In genomic region chr6:63963756-63964315, GRCh38 we compare ENCODE assay signal across 24 cellular contexts.
DNase-seq lines count a peak whose midpoint lies in the region; ATAC-seq and TF ChIP-seq lines count a peak whose summit lies in the region.
"Had no signal": no experiment of that assay in that cellular context is flagged by ENCODE, and none has a peak within 500 bp of the region (broad histone marks: within the 10 kb centered on the region; RNA-seq: fewer than 3 reads in every experiment).

No MANE protein-coding gene starts in this region.

- H3K36me3 ChIP-seq in neural progenitor cell: no peaks in the 10 kb centered on the region
- no peaks in the 10 kb centered on the region for H3K36me3 ChIP-seq in naive thymus-derived CD4-positive, alpha-beta T cell (ENCODE audit: control insufficient read depth in 2 of 3, insufficient read depth in 3 of 3, low read length in 3 of 3)
- H3K36me3 ChIP-seq: cardiac muscle cell, transverse colon had no signal

- no peak for ATAC-seq in HG02973 (IDR thresholded peaks at IDR 0.05; ENCODE audit: unreplicated experiment)
- no peak for ATAC-seq in naive thymus-derived CD4-positive, alpha-beta T cell
- ATAC-seq: HCT116; naive thymus-derived CD8-positive, alpha-beta T cell; SK-N-SH treated with all-trans-retinoic acid at 6 μM for 48 hours; stimulated activated naive CD8-positive, alpha-beta T cell treated with anti-CD3 and anti-CD28 coated beads, Interleukin-15, Interleukin-2, amounts not matched to agents 100 U/mL and 50 U/mL, for 24 hours had no signal

- intact Hi-C loops in naive thymus-derived CD4-positive, alpha-beta T cell (cut with micrococcal nuclease): no loop called here

- peak overlapping the region; percentile 60 for H3K4me2 ChIP-seq in neural progenitor cell

- peaks cover 41% of the 10 kb centered on the region for H3K4me1 Mint-ChIP-seq in neural progenitor cell
- no peaks in the 10 kb centered on the region for H3K4me1 Mint-ChIP-seq in naive thymus-derived CD4-positive, alpha-beta T cell
- H3K4me1 Mint-ChIP-seq: activated CD4-positive, alpha-beta memory T cell treated with anti-CD3 and anti-CD28 coated beads, Interleukin-2, amount 10 ng/mL, durations not matched to agents 7 days and 5 days; naive thymus-derived CD8-positive, alpha-beta T cell had no signal

- peak overlapping the region; percentile 39 for H3K27ac ChIP-seq in neural progenitor cell
- H3K27ac ChIP-seq in naive thymus-derived CD4-positive, alpha-beta T cell (ENCODE audit: low read depth, low read length): no peak overlapping the region
- H3K27ac ChIP-seq: transverse colon had no signal

- no peak overlapping the region for H3K4me3 Mint-ChIP-seq in neural progenitor cell
- H3K4me3 Mint-ChIP-seq in naive thymus-derived CD4-positive, alpha-beta T cell: no peak overlapping the region
- H3K4me3 Mint-ChIP-seq: activated CD4-positive, alpha-beta memory T cell treated with anti-CD3 and anti-CD28 coated beads, Interleukin-2, amount 10 ng/mL, durations not matched to agents 7 days and 5 days; activated T-cell treated with anti-CD3 and anti-CD28 coated beads, Interleukin-2, amount 50 U/mL, for 24 hours; naive thymus-derived CD8-positive, alpha-beta T cell had no signal

- H3K27ac Mint-ChIP-seq in neural progenitor cell: peak overlapping the region; percentile 95
- no peak overlapping the region for H3K27ac Mint-ChIP-seq in naive thymus-derived CD4-positive, alpha-beta T cell
- H3K27ac Mint-ChIP-seq: activated CD4-positive, alpha-beta memory T cell treated with anti-CD3 and anti-CD28 coated beads, Interleukin-2, amount 10 ng/mL, durations not matched to agents 7 days and 5 days; activated T-cell treated with anti-CD3 and anti-CD28 coated beads, Interleukin-2, amount 50 U/mL, for 24 hours; naive thymus-derived CD8-positive, alpha-beta T cell had no signal

- TF ChIP-seq CTCF in GM10248 (IDR thresholded peaks at IDR 0.05; ENCODE audit: control extremely low read depth, extremely low read depth, low read depth, missing control alignments) (peak; percentile 3), LNCaP clone FGC (IDR thresholded peaks at IDR 0.05; ENCODE audit: control insufficient read depth, extremely low read depth, insufficient read depth) (peak; percentile 5; the same call in 1 of the 2 replicates), neural progenitor cell (IDR thresholded peaks at IDR 0.05) (no peak)

- H3K9me3 ChIP-seq in neural progenitor cell (ENCODE audit: low read depth): peaks cover 5% of the 10 kb centered on the region
- H3K9me3 ChIP-seq in naive thymus-derived CD4-positive, alpha-beta T cell (ENCODE audit: control insufficient read depth in 2 of 3, low read length in 3 of 3): no peaks in the 10 kb centered on the region
- H3K9me3 ChIP-seq: transverse colon had no signal

- H3K27me3 ChIP-seq in neural progenitor cell: no peaks in the 10 kb centered on the region
- no peaks in the 10 kb centered on the region for H3K27me3 ChIP-seq in naive thymus-derived CD4-positive, alpha-beta T cell (ENCODE audit: control insufficient read depth in 2 of 2, insufficient read depth in 2 of 2, low read length in 2 of 2)
- H3K27me3 ChIP-seq: cardiac muscle cell, transverse colon had no signal

- no peaks in the 10 kb centered on the region for H3F3A ChIP-seq in neural progenitor cell (ENCODE audit: low read depth)

- CTCF ChIA-PET in GM10248 (lab: Yijun Ruan, JAX): no interaction called here
- CTCF ChIA-PET in naive thymus-derived CD4-positive, alpha-beta T cell (lab: Charles Lee): no interaction called here

- DNase-seq in GM10248 (ENCODE audit: extremely low spot score) (no peak), LNCaP clone FGC (ENCODE audit: low read depth) (no peak), cerebellar cortex (ENCODE audit: low spot score) (peak; percentile 5), neural progenitor cell (ENCODE audit: low spot score) (no peak), NOMO-1 treated with dmso at 0.1 percent for 144 hours (lab: John Stamatoyannopoulos, UW; ENCODE audit: unreplicated experiment) (no peak), GDM1 (lab: John Stamatoyannopoulos, UW) (no peak)
- DNase-seq in naive thymus-derived CD4-positive, alpha-beta T cell: no peak
- DNase-seq: activated CD4-positive, alpha-beta memory T cell treated with anti-CD3 and anti-CD28 coated beads, Interleukin-2, amount 10 ng/mL, durations not matched to agents 7 days and 5 days; activated naive CD4-positive, alpha-beta T cell; activated T-cell treated with anti-CD3 and anti-CD28 coated beads, Interleukin-2, amount 50 U/mL, for 24 hours; amniotic stem cell; COR-L47; naive thymus-derived CD8-positive, alpha-beta T cell; NCI-H187; NCI-H345; NK-92 treated with Interleukin-12 subunit alpha and Interleukin-12 subunit beta, amount 100 ng/mL, for 24 hours; RPMI8226; stimulated activated naive CD8-positive, alpha-beta T cell treated with anti-CD3 and anti-CD28 coated beads, Interleukin-15, Interleukin-2, amounts not matched to agents 100 U/mL and 50 U/mL, for 24 hours; T1000; transverse colon had no signal

- no peak overlapping the region for H3K4me3 ChIP-seq in LNCaP clone FGC (ENCODE audit: low read depth, low read length)
- no peak overlapping the region for H3K4me3 ChIP-seq in neural progenitor cell
- no peak overlapping the region for H3K4me3 ChIP-seq in naive thymus-derived CD4-positive, alpha-beta T cell (ENCODE audit: low read length)
- H3K4me3 ChIP-seq: cardiac muscle cell, transverse colon had no signal

- POLR2A ChIA-PET in GM10248 (lab: Yijun Ruan, JAX): no interaction called here
- POLR2A ChIA-PET in naive thymus-derived CD4-positive, alpha-beta T cell (lab: Charles Lee): no interaction called here

- H2AFZ ChIP-seq in neural progenitor cell (replicated peaks): peak overlapping the region; percentile 19

- H3K4me1 ChIP-seq in neural progenitor cell: peaks cover 28% of the 10 kb centered on the region
- H3K4me1 ChIP-seq in naive thymus-derived CD4-positive, alpha-beta T cell (ENCODE audit: control insufficient read depth in 2 of 2, insufficient read depth in 2 of 2, low read length in 2 of 2): no peaks in the 10 kb centered on the region
- H3K4me1 ChIP-seq: transverse colon had no signal

- peaks cover 20% of the 10 kb centered on the region for H3K9me3 Mint-ChIP-seq in neural progenitor cell
- H3K9me3 Mint-ChIP-seq in naive thymus-derived CD4-positive, alpha-beta T cell: peaks cover 0 to 4% (median 0%) of the 10 kb centered on the region in 11 donors
- H3K9me3 Mint-ChIP-seq: activated CD4-positive, alpha-beta memory T cell treated with anti-CD3 and anti-CD28 coated beads, Interleukin-2, amount 10 ng/mL, durations not matched to agents 7 days and 5 days had no signal

- peaks cover 4% of the 10 kb centered on the region for H3K36me3 Mint-ChIP-seq in neural progenitor cell
- no peaks in the 10 kb centered on the region for H3K36me3 Mint-ChIP-seq in naive thymus-derived CD4-positive, alpha-beta T cell
- H3K36me3 Mint-ChIP-seq: naive thymus-derived CD8-positive, alpha-beta T cell had no signal

- peaks cover 9% of the 10 kb centered on the region for H3K27me3 Mint-ChIP-seq in neural progenitor cell (ENCODE audit: insufficient read depth, low read depth)
- no peaks in the 10 kb centered on the region for H3K27me3 Mint-ChIP-seq in naive thymus-derived CD4-positive, alpha-beta T cell
- H3K27me3 Mint-ChIP-seq: activated CD4-positive, alpha-beta memory T cell treated with anti-CD3 and anti-CD28 coated beads, Interleukin-2, amount 10 ng/mL, durations not matched to agents 7 days and 5 days; activated T-cell treated with anti-CD3 and anti-CD28 coated beads, Interleukin-2, amount 50 U/mL, for 24 hours; naive thymus-derived CD8-positive, alpha-beta T cell had no signal

- H3K9ac ChIP-seq in neural progenitor cell: no peak overlapping the region

- no peaks in the 10 kb centered on the region for H4K20me1 ChIP-seq in neural progenitor cell (ENCODE audit: low read depth)

- no peaks in the 10 kb centered on the region for H3K79me2 ChIP-seq in neural progenitor cell (ENCODE audit: low read depth)
